Comparison of ENCODE assay signal across 15 cellular contexts in genomic region chr1:167077128-167077867, GRCh38. TPM values are rescaled to one million over a fixed set of nuclear protein-coding genes. Genes with fewer than 3 reads are reported as not detected.
DNase-seq lines count a peak whose midpoint lies in the region; ATAC-seq, FAIRE-seq and TF ChIP-seq lines count a peak whose summit lies in the region.
"Had no signal": no experiment of that assay in that cellular context is flagged by ENCODE, and none has a peak within 500 bp of the region (broad histone marks: within the 10 kb centered on the region; RNA-seq: fewer than 3 reads in every experiment).

No MANE protein-coding gene starts in this region.

- no peak for FAIRE-seq in GM12892 (lab: Jason Lieb, UNC)
- FAIRE-seq: GM18507 had no signal

- H3K27me3 ChIP-seq in CD4-positive, CD25-positive, alpha-beta regulatory T cell (ENCODE audit: control insufficient read depth, insufficient read depth, low read length): no peaks in the 10 kb centered on the region
- no peaks in the 10 kb centered on the region for H3K27me3 ChIP-seq in HCT116 (ENCODE audit: insufficient read depth, low read length)

- CTCF ChIA-PET in HCT116 (lab: Charles Lee): no interaction called here

- H3K4me1 Mint-ChIP-seq in CD4-positive, CD25-positive, alpha-beta regulatory T cell: peaks cover 16 to 55% (median 35%) of the 10 kb centered on the region in 4 donors
- peaks cover 58% of the 10 kb centered on the region for H3K4me1 Mint-ChIP-seq in central memory CD8-positive, alpha-beta T cell
- peaks cover 55 to 62% of the 10 kb centered on the region in 2 donors for H3K4me1 Mint-ChIP-seq in natural killer cell

- H3K9ac ChIP-seq in HCT116 (ENCODE audit: low read length): no peak overlapping the region

- H3K4me3 Mint-ChIP-seq in CD4-positive, CD25-positive, alpha-beta regulatory T cell: peak overlapping the region in 1 of 4 donors; percentile 44
- H3K4me3 Mint-ChIP-seq in central memory CD8-positive, alpha-beta T cell: peak overlapping the region; percentile 38
- H3K4me3 Mint-ChIP-seq in natural killer cell: peak overlapping the region; percentile 80

- H3K4me2 ChIP-seq in HCT116 (ENCODE audit: low read length): peak overlapping the region; percentile 12; the same call in 1 of the 2 replicates

- no peak overlapping the region for H2AFZ ChIP-seq in HCT116 (ENCODE audit: low read depth, low read length, poor library complexity, severe bottlenecking)

- no peak overlapping the region for H3K27ac ChIP-seq in CD4-positive, CD25-positive, alpha-beta regulatory T cell (ENCODE audit: insufficient read depth, low read length, poor library complexity, severe bottlenecking)
- H3K27ac ChIP-seq in HCT116 (ENCODE audit: low read depth, low read length): no peak overlapping the region

- TF ChIP-seq CTCF in HCT116 (IDR thresholded peaks at IDR 0.05 in 2 of 3, conservative IDR thresholded peaks at IDR 0.05 in 1 of 3; ENCODE audit: borderline replicate concordance in 1 of 3, insufficient read depth in 1 of 3, low read depth in 2 of 3, low read length in 2 of 3): no peak
- no peak for TF ChIP-seq CTCF in natural killer cell (IDR thresholded peaks at IDR 0.05)

- peaks cover 12% of the 10 kb centered on the region for H3K27me3 Mint-ChIP-seq in CD4-positive, CD25-positive, alpha-beta regulatory T cell
- no peaks in the 10 kb centered on the region for H3K27me3 Mint-ChIP-seq in central memory CD8-positive, alpha-beta T cell
- peaks cover 0 to 8% of the 10 kb centered on the region in 2 donors for H3K27me3 Mint-ChIP-seq in natural killer cell (ENCODE audit: low read depth in 2 of 2)

- H3K79me2 ChIP-seq in HCT116 (ENCODE audit: insufficient read depth, low read length): no peaks in the 10 kb centered on the region

- DNase-seq in CD4-positive, CD25-positive, alpha-beta regulatory T cell: no peak
- DNase-seq in HCT116 (ENCODE audit: low read depth, low spot score) (no peak), natural killer cell (no peak), NAMALWA (ENCODE audit: low spot score) (no peak), NCI-H1092 (lab: John Stamatoyannopoulos, UW) (no peak), GM12892 (ENCODE audit: insufficient read length) (no peak), T-helper 9 cell (no peak)
- DNase-seq in central memory CD8-positive, alpha-beta T cell (ENCODE audit: low spot score in 2 of 2): no peak
- DNase-seq: AML-193; CD4-positive, alpha-beta memory T cell; H7; NCI-H1048; NCI-H226 had no signal

- peaks cover 0 to 1% (median 0%) of the 10 kb centered on the region in 7 donors for H3K9me3 Mint-ChIP-seq in CD4-positive, CD25-positive, alpha-beta regulatory T cell
- no peaks in the 10 kb centered on the region for H3K9me3 Mint-ChIP-seq in central memory CD8-positive, alpha-beta T cell
- H3K9me3 Mint-ChIP-seq in natural killer cell: no peaks in the 10 kb centered on the region
- H3K9me3 Mint-ChIP-seq: CD4-positive, alpha-beta memory T cell had no signal

- BruUV-seq in HCT116 (replicated peaks; lab: Mats Ljungman, UMichigan): no TSS peak

- POLR2A ChIA-PET in HCT116 (lab: Charles Lee): no interaction called here

- peak overlapping the region in 2 of 3 donors; percentile 8 to 59 for H3K27ac Mint-ChIP-seq in CD4-positive, CD25-positive, alpha-beta regulatory T cell
- H3K27ac Mint-ChIP-seq in central memory CD8-positive, alpha-beta T cell (ENCODE audit: low read depth): peak overlapping the region; percentile 84
- peak overlapping the region; percentile 71 to 73 for H3K27ac Mint-ChIP-seq in natural killer cell

- intact Hi-C loops in HCT116 (cut with micrococcal nuclease) (no loop called here), natural killer cell (cut with micrococcal nuclease) (loop anchor here (2.0 kb wide), 1 partner anchor 14 kb away; the partner anchor contains the start of gene GPA33)

- H3K4me3 ChIP-seq in CD4-positive, CD25-positive, alpha-beta regulatory T cell (ENCODE audit: low read depth, low read length): no peak overlapping the region
- H3K4me3 ChIP-seq in HCT116 (replicated peaks in 1 of 2; ENCODE audit: low read depth in 1 of 2, low read length in 2 of 2): no peak overlapping the region

- H3K9me3 ChIP-seq in CD4-positive, CD25-positive, alpha-beta regulatory T cell (ENCODE audit: control insufficient read depth in 2 of 2, low read length in 2 of 2): no peaks in the 10 kb centered on the region
- H3K9me3 ChIP-seq in HCT116 (ENCODE audit: control insufficient read depth in 1 of 2, insufficient read depth in 1 of 2, low read depth in 1 of 2, low read length in 2 of 2): no peaks in the 10 kb centered on the region

- H3K9me2 ChIP-seq in HCT116 (ENCODE audit: insufficient read depth): no peaks in the 10 kb centered on the region

- no peak for TF ChIP-seq RAD21 in HCT116 (IDR thresholded peaks at IDR 0.05; ENCODE audit: low read depth)

- no peak for ATAC-seq in CD4-positive, CD25-positive, alpha-beta regulatory T cell (ENCODE audit: low read depth in 2 of 2)
- ATAC-seq in HCT116 (no peak), natural killer cell (peak in 1 of 3 donors; percentile 43)
- ATAC-seq in central memory CD8-positive, alpha-beta T cell (replicated peaks; ENCODE audit: extremely low read depth, poor library complexity, severe bottlenecking): no peak

- peaks cover 9% of the 10 kb centered on the region for H3K4me1 ChIP-seq in CD4-positive, CD25-positive, alpha-beta regulatory T cell (ENCODE audit: control insufficient read depth, insufficient read depth, low read length, poor library complexity, severe bottlenecking)
- H3K4me1 ChIP-seq in HCT116 (ENCODE audit: control insufficient read depth in 1 of 2, insufficient read depth in 2 of 2, low read length in 2 of 2): peaks cover 2 to 14% of the 10 kb centered on the region in 2 experiments

- peaks cover 50% of the 10 kb centered on the region for H3K36me3 Mint-ChIP-seq in CD4-positive, CD25-positive, alpha-beta regulatory T cell
- peaks cover 2% of the 10 kb centered on the region for H3K36me3 Mint-ChIP-seq in central memory CD8-positive, alpha-beta T cell (ENCODE audit: insufficient read depth)
- no peaks in the 10 kb centered on the region for H3K36me3 Mint-ChIP-seq in natural killer cell

- no peak for TF ChIP-seq POLR2A in HCT116 (IDR thresholded peaks at IDR 0.05; ENCODE audit: borderline replicate concordance, extremely low read depth, insufficient read depth, insufficient read length)
- TF ChIP-seq POLR2A in GM12892 (IDR thresholded peaks at IDR 0.05; ENCODE audit: low read depth, low read length): no peak

- H4K20me1 ChIP-seq in HCT116 (ENCODE audit: insufficient read depth): no peaks in the 10 kb centered on the region

- RAD21 ChIA-PET in HCT116 (lab: Charles Lee; ENCODE audit: low non-redundant PET in 1 of 2, low total read pairs in 2 of 2, uncharacterized antibody in 2 of 2, unreplicated experiment in 2 of 2): no interaction called here

- peaks cover 4% of the 10 kb centered on the region for H3K36me3 ChIP-seq in CD4-positive, CD25-positive, alpha-beta regulatory T cell (ENCODE audit: control insufficient read depth, insufficient read depth, low read length)
- H3K36me3 ChIP-seq in HCT116 (ENCODE audit: control insufficient read depth in 1 of 2, insufficient read depth in 2 of 2, low read length in 2 of 2): no peaks in the 10 kb centered on the region

TF ChIP-seq in HCT116, 20 proteins besides CTCF, POLR2A, EP300 and RAD21:
- no peak for TF ChIP-seq YY1 (IDR thresholded peaks at IDR 0.05; ENCODE audit: extremely low read depth, insufficient replicate concordance, low read depth, low read length)
- TF ChIP-seq CEBPB (IDR thresholded peaks at IDR 0.05; ENCODE audit: low read depth): no peak
- TF ChIP-seq EGR1 (IDR thresholded peaks at IDR 0.05; ENCODE audit: low read depth): no peak

RNA-seq across cellular contexts. Expression of gene GPA33, which starts 12.9 kb away (rescaled TPM):
- total RNA-seq in CD4-positive, CD25-positive, alpha-beta regulatory T cell: 21.0 TPM
- 100 to 1,000 TPM in 2 of 4 donors, 10 to 100 TPM in 2; 56.0 to 121 (median 85.6) TPM for polyA plus RNA-seq in CD4-positive, CD25-positive, alpha-beta regulatory T cell
- total RNA-seq in HCT116 (2021; ENCODE audit: unreplicated experiment) (0.22 TPM), natural killer cell (1 to 10 TPM; 2.9 to 4.6 (median 4.5) TPM)
- 0.11 and 0.25 TPM in 2 replicates for polyA plus RNA-seq in HCT116 (2012)
- not detected for polyA plus RNA-seq in GM12892 (2012; ENCODE audit: missing spikeins)
- total RNA-seq: LHCN-M2 had no signal

RNA-seq across cellular contexts. Expression of gene STYXL2, which starts 16.6 kb away (rescaled TPM):
- not detected for total RNA-seq in CD4-positive, CD25-positive, alpha-beta regulatory T cell
- not detected for polyA plus RNA-seq in CD4-positive, CD25-positive, alpha-beta regulatory T cell
- total RNA-seq in HCT116 (2021; ENCODE audit: unreplicated experiment) (not detected), natural killer cell (not detected)
- 0.01 TPM in 1 of 2 replicates, not detected in the other for polyA plus RNA-seq in HCT116 (2012)
- not detected for polyA plus RNA-seq in GM12892 (2012; ENCODE audit: missing spikeins)
- total RNA-seq: CD4-positive, alpha-beta memory T cell had no signal
- polyA plus RNA-seq: CD4-positive, alpha-beta memory T cell had no signal

Comparison
In these comparisons a context has a peak if more than half of its experiments do, and no peak if none do; other contexts are left out.
1. H3K27ac Mint-ChIP-seq: peak in every context shown above with its lines; median percentile 84 in central memory CD8-positive, alpha-beta T cell; 72 in natural killer cell; 34 in CD4-positive, CD25-positive, alpha-beta regulatory T cell.